ENCODE assay signal across 29 cellular contexts in genomic region chr6:40799296-40800020, GRCh38.
"Had no signal": no experiment of that assay in that cellular context is flagged by ENCODE, and none has a peak within 500 bp of the region (broad histone marks: within the 10 kb centered on the region; RNA-seq: fewer than 3 reads in every experiment).

No MANE protein-coding gene starts in this region.

- H3K4me1 Mint-ChIP-seq: activated CD4-positive, alpha-beta T cell treated with anti-CD3 and anti-CD28 coated beads for 36 hours; activated T-helper 17 cell treated with anti-CD3 and anti-CD28 coated beads, Interleukin-2, amount 50 U/mL, for 72 hours had no signal

- H3K36me3 Mint-ChIP-seq: activated naive CD4-positive, alpha-beta T cell treated with anti-CD3 and anti-CD28 coated beads, Interleukin-2, amount 50 U/mL, for 72 hours; brain; mesothelial cell of epicardium; natural killer cell treated with Interleukin-12 subunit alpha and Interleukin-12 subunit beta and Interleukin-15 and Interleukin-18, amount 100 ng/mL, for 72 hours had no signal

- H3K27me3 ChIP-seq: colonic mucosa, dorsolateral prefrontal cortex, esophagus muscularis mucosa, gastrocnemius medialis, pancreas, upper lobe of right lung had no signal

- H3K9me3 Mint-ChIP-seq: activated B cell treated with CpG ODN at 0.5 μM for 24 hours; activated naive CD4-positive, alpha-beta T cell treated with anti-CD3 and anti-CD28 coated beads, Interleukin-2, amount 50 U/mL, for 72 hours; activated T-cell treated with anti-CD3 and anti-CD28 coated beads, Interleukin-2, amount 50 U/mL, for 24 hours; activated T-helper 17 cell treated with anti-CD3 and anti-CD28 coated beads, Interleukin-2, amount 50 U/mL, for 72 hours; brain; effector memory CD8-positive, alpha-beta T cell; mesothelial cell of epicardium; natural killer cell treated with Interleukin-12 subunit alpha and Interleukin-12 subunit beta and Interleukin-15 and Interleukin-18, amount 100 ng/mL, for 72 hours; T-helper 1 cell treated with Interleukin-12 subunit alpha and Interleukin-12 subunit beta and Interleukin-4 antibody, amounts not matched to agents 30 μg/mL and 1 μg/mL, for 36 hours had no signal

- H3K27ac ChIP-seq: colonic mucosa, dorsolateral prefrontal cortex, esophagus muscularis mucosa, gastrocnemius medialis, left ventricle myocardium inferior, neutrophil, pancreas, upper lobe of right lung had no signal

- H3K4me3 ChIP-seq: colonic mucosa, dorsolateral prefrontal cortex, esophagus muscularis mucosa, gastrocnemius medialis, left ventricle myocardium inferior, pancreas, upper lobe of right lung had no signal

- H3K36me3 ChIP-seq: colonic mucosa, esophagus muscularis mucosa, gastrocnemius medialis, left ventricle myocardium inferior, neutrophil, pancreas, upper lobe of right lung had no signal

- ATAC-seq: activated CD4-positive, alpha-beta T cell treated with anti-CD3 and anti-CD28 coated beads for 36 hours; activated naive CD4-positive, alpha-beta T cell treated with anti-CD3 and anti-CD28 coated beads, Interleukin-2, amount 50 U/mL, for 72 hours; activated T-helper 17 cell treated with anti-CD3 and anti-CD28 coated beads, Interleukin-2, amount 50 U/mL, for 72 hours; effector memory CD8-positive, alpha-beta T cell; gastrocnemius medialis; natural killer cell treated with Interleukin-12 subunit alpha and Interleukin-12 subunit beta and Interleukin-15 and Interleukin-18, amount 100 ng/mL, for 72 hours; pancreas; sciatic nerve; upper lobe of right lung had no signal

- H3K27ac Mint-ChIP-seq: activated B cell treated with CpG ODN at 0.5 μM for 24 hours; activated CD4-positive, alpha-beta T cell treated with anti-CD3 and anti-CD28 coated beads for 36 hours; activated T-cell treated with anti-CD3 and anti-CD28 coated beads, Interleukin-2, amount 50 U/mL, for 24 hours; activated T-helper 17 cell treated with anti-CD3 and anti-CD28 coated beads, Interleukin-2, amount 50 U/mL, for 72 hours; brain; mesothelial cell of epicardium; T-helper 1 cell treated with Interleukin-12 subunit alpha and Interleukin-12 subunit beta and Interleukin-4 antibody, amounts not matched to agents 30 μg/mL and 1 μg/mL, for 36 hours had no signal

- H3K9me3 ChIP-seq: colonic mucosa, esophagus muscularis mucosa, gastrocnemius medialis, left ventricle myocardium inferior, neutrophil, pancreas, upper lobe of right lung had no signal

- H3K4me3 Mint-ChIP-seq: activated B cell treated with CpG ODN at 0.5 μM for 24 hours; activated CD4-positive, alpha-beta T cell treated with anti-CD3 and anti-CD28 coated beads for 36 hours; activated T-cell treated with anti-CD3 and anti-CD28 coated beads, Interleukin-2, amount 50 U/mL, for 24 hours; activated T-helper 17 cell treated with anti-CD3 and anti-CD28 coated beads, Interleukin-2, amount 50 U/mL, for 72 hours; brain; effector memory CD8-positive, alpha-beta T cell; mesothelial cell of epicardium; natural killer cell treated with Interleukin-12 subunit alpha and Interleukin-12 subunit beta and Interleukin-15 and Interleukin-18, amount 100 ng/mL, for 72 hours; T-helper 1 cell treated with Interleukin-12 subunit alpha and Interleukin-12 subunit beta and Interleukin-4 antibody, amounts not matched to agents 30 μg/mL and 1 μg/mL, for 36 hours had no signal

- H3K27me3 Mint-ChIP-seq: activated CD4-positive, alpha-beta T cell treated with anti-CD3 and anti-CD28 coated beads for 36 hours; natural killer cell treated with Interleukin-12 subunit alpha and Interleukin-12 subunit beta and Interleukin-15 and Interleukin-18, amount 100 ng/mL, for 72 hours had no signal

- DNase-seq: activated B cell treated with CpG ODN at 0.5 μM for 24 hours; activated CD4-positive, alpha-beta T cell treated with anti-CD3 and anti-CD28 coated beads for 36 hours; activated CD4-positive, alpha-beta T cell treated with anti-CD3 and anti-CD28 coated beads, Interleukin-2, amount 50 U/mL, for 4 hours; activated CD8-positive, alpha-beta memory T cell treated with anti-CD3 and anti-CD28 coated beads for 24 hours; activated CD8-positive, alpha-beta memory T cell treated with anti-CD3 and anti-CD28 coated beads, Interleukin-2, amount 50 U/mL, for 4 hours; activated T-cell treated with anti-CD3 and anti-CD28 coated beads, Interleukin-2, amount 50 U/mL, for 24 hours; aorta; colonic mucosa; dorsolateral prefrontal cortex; effector memory CD8-positive, alpha-beta T cell; gastrocnemius medialis; head of caudate nucleus; hypothalamus; left ventricle myocardium inferior; pancreas; small intestine; stimulated activated CD4-positive, alpha-beta T cell treated with anti-CD3 and anti-CD28 coated beads, Interleukin-2, amount 100 ng/mL, for 24 hours; stimulated activated naive CD4-positive, alpha-beta T cell; T1000; upper lobe of right lung had no signal
